In genomic region chr7:143837223-143837622, GRCh38 we compare ENCODE assay signal across 8 cellular contexts.
DNase-seq lines count a peak whose midpoint lies in the region; ATAC-seq, FAIRE-seq and TF ChIP-seq lines count a peak whose summit lies in the region.
"Not testable (repeated sequence)": the region's sequence is repeated elsewhere in the genome, so short reads cannot be mapped to it uniquely, and the experiment has no call there.

No MANE protein-coding gene starts in this region.

- DNase-seq in HTR-8/SVneo (ENCODE audit: insufficient read length, low spot score), result not testable (repeated sequence)
- DNase-seq in activated CD4-positive, alpha-beta memory T cell treated with anti-CD3 and anti-CD28 coated beads for 36 hours, result peak; percentile 96
- DNase-seq in brain microvascular endothelial cell, result peak; percentile 83
- DNase-seq in left colon, result peak; percentile 81 to 95
- DNase-seq in stimulated activated CD4-positive, alpha-beta T cell treated with anti-CD3 and anti-CD28 coated beads, Interleukin-15, amount 100 ng/mL, for 24 hours, result peak; percentile 95
- DNase-seq in ureter (ENCODE audit: low spot score), result peak; percentile 94

- H3K27me3 Mint-ChIP-seq in activated CD4-positive, alpha-beta memory T cell treated with anti-CD3 and anti-CD28 coated beads for 36 hours, result not testable (repeated sequence)

- FAIRE-seq in HTR-8/SVneo (lab: Jason Lieb, UNC), result peak; percentile 54

- not testable (repeated sequence) for H3K4me1 Mint-ChIP-seq in activated CD4-positive, alpha-beta memory T cell treated with anti-CD3 and anti-CD28 coated beads for 36 hours (ENCODE audit: low read depth)

- CTCF ChIA-PET in activated CD4-positive, alpha-beta memory T cell treated with anti-CD3 and anti-CD28 coated beads for 36 hours (lab: Charles Lee), result not testable (repeated sequence)

- peak; percentile 46 for TF ChIP-seq CTCF in brain microvascular endothelial cell (IDR thresholded peaks at IDR 0.05; ENCODE audit: low read depth, low read length, missing control alignments)

- H3K4me3 ChIP-seq in brain microvascular endothelial cell (ENCODE audit: low read depth, low read length), result not testable (repeated sequence)

- H3K9me3 Mint-ChIP-seq in activated CD4-positive, alpha-beta memory T cell treated with anti-CD3 and anti-CD28 coated beads for 36 hours, result not testable (repeated sequence)

- H3K27me3 ChIP-seq in brain microvascular endothelial cell (replicated peaks), result not testable (repeated sequence)

- intact Hi-C loops in activated CD4-positive, alpha-beta memory T cell treated with anti-CD3 and anti-CD28 coated beads for 36 hours (cut with micrococcal nuclease); left colon (cut with DNase I, micrococcal nuclease): not testable (repeated sequence)

- POLR2A ChIA-PET in activated CD4-positive, alpha-beta memory T cell treated with anti-CD3 and anti-CD28 coated beads for 36 hours (lab: Charles Lee), result not testable (repeated sequence)

- ATAC-seq in GM18517 (IDR thresholded peaks at IDR 0.05; ENCODE audit: unreplicated experiment) (peak; percentile 58), HG02571 (IDR thresholded peaks at IDR 0.05; ENCODE audit: unreplicated experiment) (peak; percentile 53), left colon (peak; percentile 77)

- in situ Hi-C loops in brain microvascular endothelial cell (cut with HindIII; ENCODE audit: low pct_ligation_motif_present, low sequenced_read_pairs), result not testable (repeated sequence)

- not testable (repeated sequence) for H3K27ac ChIP-seq in brain microvascular endothelial cell

- not testable (repeated sequence) for H3K36me3 ChIP-seq in brain microvascular endothelial cell (replicated peaks)

- not testable (repeated sequence) for H3K36me3 Mint-ChIP-seq in activated CD4-positive, alpha-beta memory T cell treated with anti-CD3 and anti-CD28 coated beads for 36 hours

- not testable (repeated sequence) for H3K27ac Mint-ChIP-seq in activated CD4-positive, alpha-beta memory T cell treated with anti-CD3 and anti-CD28 coated beads for 36 hours

- not testable (repeated sequence) for H3K4me3 Mint-ChIP-seq in activated CD4-positive, alpha-beta memory T cell treated with anti-CD3 and anti-CD28 coated beads for 36 hours
